ENCODE assay signal across 25 cellular contexts in genomic region chr5:149797897-149798296, GRCh38.
"Had no signal": no experiment of that assay in that cellular context is flagged by ENCODE, and none has a peak within 500 bp of the region (broad histone marks: within the 10 kb centered on the region; RNA-seq: fewer than 3 reads in every experiment).

No MANE protein-coding gene starts in this region.

- H3K4me3 Mint-ChIP-seq: activated B cell treated with CpG ODN at 0.5 μM for 24 hours; activated CD8-positive, alpha-beta T cell treated with anti-CD3 and anti-CD28 coated beads for 36 hours; activated T-cell treated with anti-CD3 and anti-CD28 coated beads, Interleukin-2, amount 50 U/mL, for 4 hours; activated T-helper 17 cell treated with anti-CD3 and anti-CD28 coated beads, Interleukin-2, amount 50 U/mL, for 72 hours; naive thymus-derived CD4-positive, alpha-beta T cell; neural crest cell; stimulated activated naive B cell treated with anti-CD40 and anti-IgM and Interleukin-4, amounts not matched to agents 10 μg/mL and 1 μg/mL and 100 μg/mL, for 72 hours; T-helper 2 cell treated with Interferon-gamma antibody and Interleukin-4, amounts not matched to agents 5 μg/mL and 100 μg/mL, for 36 hours had no signal

- ATAC-seq: activated CD8-positive, alpha-beta T cell treated with anti-CD3 and anti-CD28 coated beads for 36 hours; activated naive CD4-positive, alpha-beta T cell treated with anti-CD3 and anti-CD28 coated beads, Interleukin-2, amount 50 U/mL, for 72 hours; activated T-cell treated with anti-CD3 and anti-CD28 coated beads, Interleukin-2, amount 50 U/mL, for 4 hours; activated T-helper 17 cell treated with anti-CD3 and anti-CD28 coated beads, Interleukin-2, amount 50 U/mL, for 72 hours; naive thymus-derived CD4-positive, alpha-beta T cell; stimulated activated naive B cell treated with anti-CD40 and anti-IgM and Interleukin-4, amounts not matched to agents 10 μg/mL and 1 μg/mL and 100 μg/mL, for 72 hours had no signal

- DNase-seq: activated B cell treated with CpG ODN at 0.5 μM for 24 hours; activated CD4-positive, alpha-beta T cell treated with anti-CD3 and anti-CD28 coated beads, Interleukin-2, amount 50 U/mL, for 1 hour; activated CD8-positive, alpha-beta T cell treated with anti-CD3 and anti-CD28 coated beads for 36 hours; activated gamma-delta T cell treated with Interleukin-2 at 50 U/mL for 16 hours; activated T-cell treated with anti-CD3 and anti-CD28 coated beads, Interleukin-2, amount 50 U/mL, for 4 hours; cerebellar nuclear complex; colonic mucosa; dorsolateral prefrontal cortex; effector memory CD4-positive, alpha-beta T cell; erythroblast; foreskin fibroblast; islet precursor cell; mammary epithelial cell; naive thymus-derived CD4-positive, alpha-beta T cell; nucleus accumbens; stimulated activated CD4-positive, alpha-beta T cell treated with anti-CD3 and anti-CD28 coated beads, Interleukin-15, amount 100 ng/mL, for 24 hours; stimulated activated CD4-positive, alpha-beta T cell treated with anti-CD3 and anti-CD28 coated beads, Interleukin-2, amount 100 ng/mL, for 24 hours; stimulated activated naive B cell treated with anti-CD40 and anti-IgM and Interleukin-4, amounts not matched to agents 10 μg/mL and 1 μg/mL and 100 μg/mL, for 72 hours; stomach; T-helper 1 cell had no signal

- H3K4me3 ChIP-seq: colonic mucosa, dorsolateral prefrontal cortex, stomach had no signal

- H3K9me3 ChIP-seq: colonic mucosa, stomach had no signal

- H3K4me1 Mint-ChIP-seq: activated T-helper 17 cell treated with anti-CD3 and anti-CD28 coated beads, Interleukin-2, amount 50 U/mL, for 72 hours had no signal

- H3K27ac Mint-ChIP-seq: activated B cell treated with CpG ODN at 0.5 μM for 24 hours; activated CD8-positive, alpha-beta T cell treated with anti-CD3 and anti-CD28 coated beads for 36 hours; activated naive CD4-positive, alpha-beta T cell treated with anti-CD3 and anti-CD28 coated beads, Interleukin-2, amount 50 U/mL, for 72 hours; activated T-helper 17 cell treated with anti-CD3 and anti-CD28 coated beads, Interleukin-2, amount 50 U/mL, for 72 hours; naive thymus-derived CD4-positive, alpha-beta T cell; stimulated activated naive B cell treated with anti-CD40 and anti-IgM and Interleukin-4, amounts not matched to agents 10 μg/mL and 1 μg/mL and 100 μg/mL, for 72 hours; T-helper 2 cell treated with Interferon-gamma antibody and Interleukin-4, amounts not matched to agents 5 μg/mL and 100 μg/mL, for 36 hours had no signal

- H3K36me3 ChIP-seq: colonic mucosa, stomach had no signal

- H3K27me3 Mint-ChIP-seq: activated B cell treated with CpG ODN at 0.5 μM for 24 hours; activated CD8-positive, alpha-beta T cell treated with anti-CD3 and anti-CD28 coated beads for 36 hours; activated T-helper 17 cell treated with anti-CD3 and anti-CD28 coated beads, Interleukin-2, amount 50 U/mL, for 72 hours; naive thymus-derived CD4-positive, alpha-beta T cell; stimulated activated naive B cell treated with anti-CD40 and anti-IgM and Interleukin-4, amounts not matched to agents 10 μg/mL and 1 μg/mL and 100 μg/mL, for 72 hours had no signal

- H3K9ac ChIP-seq: parathyroid adenoma had no signal

- H3K36me3 Mint-ChIP-seq: activated naive CD4-positive, alpha-beta T cell treated with anti-CD3 and anti-CD28 coated beads, Interleukin-2, amount 50 U/mL, for 72 hours; naive thymus-derived CD4-positive, alpha-beta T cell had no signal

- H3K27me3 ChIP-seq: colonic mucosa, dorsolateral prefrontal cortex, stomach had no signal

- H3K9me3 Mint-ChIP-seq: activated B cell treated with CpG ODN at 0.5 μM for 24 hours; activated CD8-positive, alpha-beta T cell treated with anti-CD3 and anti-CD28 coated beads for 36 hours; activated naive CD4-positive, alpha-beta T cell treated with anti-CD3 and anti-CD28 coated beads, Interleukin-2, amount 50 U/mL, for 72 hours; activated T-cell treated with anti-CD3 and anti-CD28 coated beads, Interleukin-2, amount 50 U/mL, for 4 hours; activated T-helper 17 cell treated with anti-CD3 and anti-CD28 coated beads, Interleukin-2, amount 50 U/mL, for 72 hours; naive thymus-derived CD4-positive, alpha-beta T cell; neural crest cell; stimulated activated naive B cell treated with anti-CD40 and anti-IgM and Interleukin-4, amounts not matched to agents 10 μg/mL and 1 μg/mL and 100 μg/mL, for 72 hours; T-helper 2 cell treated with Interferon-gamma antibody and Interleukin-4, amounts not matched to agents 5 μg/mL and 100 μg/mL, for 36 hours had no signal

- H3K27ac ChIP-seq: parathyroid adenoma had no signal
